ENCODE assay signal across 26 cellular contexts in genomic region chr22:38073150-38074130, GRCh38. TPM values are rescaled to one million over a fixed set of nuclear protein-coding genes. Genes with fewer than 3 reads are reported as not detected.
"Had no signal": no experiment of that assay in that cellular context is flagged by ENCODE, and none has a peak within 500 bp of the region (broad histone marks: within the 10 kb centered on the region; RNA-seq: fewer than 3 reads in every experiment).

No MANE protein-coding gene starts in this region.

- H3K4me3 ChIP-seq: body of pancreas, colonic mucosa, gastroesophageal sphincter, right lobe of liver, uterus had no signal

- H3K9me3 ChIP-seq: body of pancreas, colonic mucosa, gastroesophageal sphincter, right lobe of liver, uterus had no signal

- DNase-seq: activated CD4-positive, alpha-beta memory T cell treated with anti-CD3 and anti-CD28 coated beads for 36 hours; activated CD4-positive, alpha-beta T cell treated with anti-CD3 and anti-CD28 coated beads, Interleukin-2, amount 10 ng/mL, durations not matched to agents 24 days and 14 days; activated CD4-positive, CD25-positive, alpha-beta regulatory T cell treated with anti-CD3 and anti-CD28 coated beads, Interleukin-2, amount 50 U/mL, for 72 hours; activated CD8-positive, alpha-beta memory T cell treated with anti-CD3 and anti-CD28 coated beads, Interleukin-2, amount 50 U/mL, for 48 hours; activated gamma-delta T cell treated with Interleukin-2 at 50 U/mL for 16 hours; activated T-cell treated with anti-CD3 and anti-CD28 coated beads, Interleukin-2, amount 50 U/mL, for 24 hours; body of pancreas; colonic mucosa; effector memory CD4-positive, alpha-beta T cell; erythroblast; hippocampal formation; immature natural killer cell; midbrain; naive thymus-derived CD4-positive, alpha-beta T cell; occipital lobe; stimulated activated CD4-positive, alpha-beta T cell treated with anti-CD3 and anti-CD28 coated beads, Interleukin-4, amount 100 ng/mL, for 1 hour; T-helper 2 cell; uterus had no signal

- H3K36me3 ChIP-seq: uterus had no signal

- H3K4me1 ChIP-seq: body of pancreas, colonic mucosa, uterus had no signal

- H3K27me3 ChIP-seq: body of pancreas, colonic mucosa, gastroesophageal sphincter, right lobe of liver, uterus had no signal

- ATAC-seq: activated naive CD4-positive, alpha-beta T cell treated with anti-CD3 and anti-CD28 coated beads, Interleukin-2, amount 50 U/mL, for 72 hours; body of pancreas; gastroesophageal sphincter; naive thymus-derived CD4-positive, alpha-beta T cell; right lobe of liver had no signal

- H3K27ac ChIP-seq: body of pancreas, colonic mucosa, gastroesophageal sphincter, right lobe of liver, uterus had no signal

RNA-seq across cellular contexts. Expression of gene SLC16A8, which starts 10.5 kb away (rescaled TPM):
- total RNA-seq: activated CD4-positive, alpha-beta T cell treated with anti-CD3 and anti-CD28 coated beads, Interleukin-2, amount 10 ng/mL, durations not matched to agents 24 days and 14 days; body of pancreas; fibroblast of villous mesenchyme; gastroesophageal sphincter; naive thymus-derived CD4-positive, alpha-beta T cell; right lobe of liver had no signal
- polyA plus RNA-seq: fibroblast of lung; naive thymus-derived CD4-positive, alpha-beta T cell; neural cell had no signal

RNA-seq across cellular contexts. Expression of gene BAIAP2L2, which starts 37.0 kb away (rescaled TPM):
- total RNA-seq: dermis microvascular lymphatic vessel endothelial cell, occipital lobe, skeletal muscle tissue had no signal
- polyA plus RNA-seq: naive thymus-derived CD4-positive, alpha-beta T cell had no signal
